8 cellular contexts compared by ENCODE assay signal in the genomic region with DNA sequence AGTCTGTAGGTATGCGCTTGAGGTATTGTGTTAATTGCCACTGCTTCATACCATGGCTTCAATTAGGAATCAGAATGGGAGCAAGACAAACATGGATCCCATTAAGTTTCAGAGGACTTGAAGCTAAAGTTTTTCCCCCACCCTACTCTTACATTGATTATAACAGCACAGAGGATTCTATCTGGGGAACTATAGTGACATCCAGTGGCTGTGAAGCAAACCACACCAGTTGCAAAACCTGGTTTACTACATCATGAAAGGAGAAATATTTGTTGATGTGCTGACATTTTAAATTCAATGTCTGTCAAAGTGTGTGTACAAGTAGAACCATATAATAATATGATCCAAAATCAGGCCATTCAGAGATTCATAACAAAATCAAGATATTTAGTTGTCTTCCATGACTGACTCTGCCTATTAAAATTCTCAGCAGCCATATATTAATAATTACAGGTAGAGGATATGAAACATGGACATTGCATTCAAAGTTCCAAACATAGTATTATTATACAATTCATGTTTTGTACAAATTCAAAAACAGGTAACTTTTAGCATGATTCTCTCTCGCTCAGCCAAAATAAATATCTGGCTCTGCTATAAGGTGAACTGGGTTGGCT.
DNase-seq lines count a peak whose midpoint lies in the region; ATAC-seq and FAIRE-seq lines count a peak whose summit lies in the region.

No MANE protein-coding gene starts in this region.

- no peak overlapping the region for H2BK5ac ChIP-seq in trophoblast cell (ENCODE audit: low read depth, low read length, poor library complexity)

- no peaks in the 10 kb centered on the region for H3K36me3 Mint-ChIP-seq in activated T-cell treated with anti-CD3 and anti-CD28 coated beads, Interleukin-2, amount 50 U/mL, for 4 hours (ENCODE audit: insufficient read depth)

- H3K9me3 Mint-ChIP-seq in activated T-cell treated with anti-CD3 and anti-CD28 coated beads, Interleukin-2, amount 50 U/mL, for 4 hours = no peaks in the 10 kb centered on the region

- H3K4me3 Mint-ChIP-seq in activated T-cell treated with anti-CD3 and anti-CD28 coated beads, Interleukin-2, amount 50 U/mL, for 4 hours = no peak overlapping the region

- H3K23ac ChIP-seq in trophoblast cell (ENCODE audit: low read length) = no peak overlapping the region

- H2AFZ ChIP-seq in trophoblast cell (ENCODE audit: insufficient read depth, low read length, poor library complexity) = no peak overlapping the region

- H3K36me3 ChIP-seq in BLaER1 (no peaks in the 10 kb centered on the region), trophoblast cell (ENCODE audit: control insufficient read depth in 1 of 2, insufficient read depth in 2 of 2, low read length in 2 of 2) (no peaks in the 10 kb centered on the region)

- H2BK12ac ChIP-seq in trophoblast cell (ENCODE audit: low read length) = no peak overlapping the region

- H4K8ac ChIP-seq in trophoblast cell (ENCODE audit: low read depth, low read length) = no peak overlapping the region

- H4K91ac ChIP-seq in trophoblast cell (ENCODE audit: low read depth, low read length) = no peak overlapping the region

- H3K27ac ChIP-seq in BLaER1 = no peak overlapping the region
- H3K27ac ChIP-seq in trophoblast cell (ENCODE audit: low read depth, low read length) = no peak overlapping the region

- H3K27me3 Mint-ChIP-seq in activated T-cell treated with anti-CD3 and anti-CD28 coated beads, Interleukin-2, amount 50 U/mL, for 4 hours (ENCODE audit: low read depth) = no peaks in the 10 kb centered on the region

- no peak overlapping the region for H2BK120ac ChIP-seq in trophoblast cell (ENCODE audit: insufficient read depth, low read length, poor library complexity)

- no peaks in the 10 kb centered on the region for H3K79me1 ChIP-seq in trophoblast cell (ENCODE audit: low read length)

- H3K4me1 ChIP-seq in BLaER1 (peaks cover 32% of the 10 kb centered on the region), trophoblast cell (ENCODE audit: control insufficient read depth in 1 of 2, insufficient read depth in 2 of 2, low read length in 2 of 2) (no peaks in the 10 kb centered on the region)

- peak; percentile 91 for ATAC-seq in GM21360 (IDR thresholded peaks at IDR 0.05; ENCODE audit: unreplicated experiment)
- ATAC-seq in activated T-cell treated with anti-CD3 and anti-CD28 coated beads, Interleukin-2, amount 50 U/mL, for 4 hours = no peak

- H3K4me2 ChIP-seq in BLaER1 = peak overlapping the region; percentile 27; the same call in 1 of the 2 replicates
- no peak overlapping the region for H3K4me2 ChIP-seq in trophoblast cell (ENCODE audit: low read length)

- no peaks in the 10 kb centered on the region for H4K20me1 ChIP-seq in BLaER1

- no peak overlapping the region for H3K14ac ChIP-seq in trophoblast cell (ENCODE audit: low read length)

- H3K79me2 ChIP-seq in trophoblast cell (ENCODE audit: control insufficient read depth, insufficient read depth, low read length, poor library complexity) = no peaks in the 10 kb centered on the region

- DNase-seq in HTR-8/SVneo (ENCODE audit: insufficient read length, low spot score) (peak; percentile 53), RCC 7860 (ENCODE audit: low spot score) (peak; percentile 53), fibroblast of gingiva (ENCODE audit: low read depth) (peak; percentile 43), trophoblast cell (peak; percentile 48 to 68), ecto neural progenitor cell (ENCODE audit: low spot score) (no peak)
- DNase-seq in activated T-cell treated with anti-CD3 and anti-CD28 coated beads, Interleukin-2, amount 50 U/mL, for 4 hours = no peak

- no peak overlapping the region for H3K4ac ChIP-seq in trophoblast cell (ENCODE audit: low read depth, low read length)

- H4K12ac ChIP-seq in trophoblast cell (ENCODE audit: low read depth, low read length) = no peak overlapping the region

- no peak overlapping the region for H3K18ac ChIP-seq in trophoblast cell (ENCODE audit: low read length)

- WGBS in trophoblast cell (ENCODE audit: extremely low coverage, insufficient coverage, insufficient read length) = no CpG with 5 or more reads among the region's 2 CpGs

- H3K9me3 ChIP-seq in BLaER1 (no peaks in the 10 kb centered on the region), trophoblast cell (ENCODE audit: insufficient read depth, low read depth, low read length) (no peaks in the 10 kb centered on the region)

- H2AK5ac ChIP-seq in trophoblast cell (ENCODE audit: low read length) = no peak overlapping the region

- H3K9ac ChIP-seq in BLaER1 (no peak overlapping the region), trophoblast cell (ENCODE audit: low read length) (no peak overlapping the region)

- no peaks in the 10 kb centered on the region for H3K4me1 Mint-ChIP-seq in activated T-cell treated with anti-CD3 and anti-CD28 coated beads, Interleukin-2, amount 50 U/mL, for 4 hours (ENCODE audit: low read depth)

- H3K27me3 ChIP-seq in BLaER1 = no peaks in the 10 kb centered on the region
- no peaks in the 10 kb centered on the region for H3K27me3 ChIP-seq in trophoblast cell (ENCODE audit: insufficient read depth, low read length)

- FAIRE-seq in HTR-8/SVneo (lab: Jason Lieb, UNC) = no peak
- peak; percentile 88 for FAIRE-seq in RCC 7860 (lab: Jason Lieb, UNC)

- H3K4me3 ChIP-seq in BLaER1 = no peak overlapping the region
- no peak overlapping the region for H3K4me3 ChIP-seq in trophoblast cell (ENCODE audit: low read depth, low read length)

Comparison
In these comparisons a context has a peak if more than half of its experiments do, and no peak if none do; other contexts are left out.
1. DNase-seq: peak in HTR-8/SVneo (single experiment), RCC 7860 (single experiment), fibroblast of gingiva (single experiment) and trophoblast cell (2 of 2); none in ecto neural progenitor cell (single experiment) and activated T-cell treated with anti-CD3 and anti-CD28 coated beads, Interleukin-2, amount 50 U/mL, for 4 hours (single experiment).